In genomic region chr10:5291501-5292195, GRCh38 we compare ENCODE assay signal across 1 cellular context.
TF ChIP-seq lines count a peak whose summit lies in the region.

No MANE protein-coding gene starts in this region.

TF ChIP-seq in K562, 482 proteins besides CTCF, POLR2A, EP300 and RAD21 (continued from another document and continues in another):
- TF ChIP-seq CREB3 (tag; conservative IDR thresholded peaks at IDR 0.05; ENCODE audit: low read depth) (no peak), ZNF639 (CRISPR knock-in tag; conservative IDR thresholded peaks at IDR 0.05 in 1 of 2, IDR thresholded peaks at IDR 0.05 in 1 of 2) (peak in 1 of 2 experiments; percentile 72; a peak in 2 of 4 replicates), ZNF644 (tag; IDR thresholded peaks at IDR 0.05; ENCODE audit: low read depth) (peak; percentile 75), NFE2 (IDR thresholded peaks at IDR 0.05; ENCODE audit: low read depth) (peak; percentile 92), BACH1 (tag; IDR thresholded peaks at IDR 0.05) (peak; percentile 69; the same call in 1 of the 2 replicates), SAFB2 (IDR thresholded peaks at IDR 0.05; ENCODE audit: borderline replicate concordance, low read depth, low read length, severe bottlenecking) (no peak), ZNF175 (CRISPR knock-in tag; IDR thresholded peaks at IDR 0.05; ENCODE audit: low read depth) (peak; percentile 82; the same call in 1 of the 2 replicates), MEIS2 (IDR thresholded peaks at IDR 0.05; ENCODE audit: partially characterized antibody) (peak; percentile 11), ZNF592 (IDR thresholded peaks at IDR 0.05) (peak; percentile 94; the same call in 1 of the 2 replicates), NR2C1 (IDR thresholded peaks at IDR 0.05) (peak; percentile 69), NR2C1 (tag; IDR thresholded peaks at IDR 0.05) (peak; percentile 90), ATF3 (IDR thresholded peaks at IDR 0.05) (peak; percentile 80), ATF3 (CRISPR knock-in tag; conservative IDR thresholded peaks at IDR 0.05) (no peak), ETV5 (CRISPR knock-in tag; IDR thresholded peaks at IDR 0.05; ENCODE audit: low read depth) (peak; percentile 59; the same call in 1 of the 2 replicates), HINFP (tag; conservative IDR thresholded peaks at IDR 0.05; ENCODE audit: low read depth) (peak; percentile 65), JUND (IDR thresholded peaks at IDR 0.05; ENCODE audit: borderline replicate concordance, low read depth, low read length) (peak; percentile 82), JUND (tag; IDR thresholded peaks at IDR 0.05; ENCODE audit: borderline replicate concordance, low read depth, low read length) (peak; percentile 73; the same call in 2 of the 3 replicates), SMARCC2 (IDR thresholded peaks at IDR 0.05; ENCODE audit: low read depth) (0 out of 2 replicates have a peak, but pooled peaks have one; percentile 47), DMBX1 (CRISPR knock-in tag; IDR thresholded peaks at IDR 0.05; ENCODE audit: borderline replicate concordance) (0 out of 2 replicates have a peak, but pooled peaks have one; percentile 71), SMARCA4 (IDR thresholded peaks at IDR 0.05) (peak; percentile 76), ETV1 (tag; conservative IDR thresholded peaks at IDR 0.05; ENCODE audit: low read depth) (peak; percentile 60), ARID1B (IDR thresholded peaks at IDR 0.05) (peak; percentile 62; the same call in 1 of the 2 replicates), CBFA2T2 (conservative IDR thresholded peaks at IDR 0.05) (peak; percentile 40; the same call in 1 of the 2 replicates), ZBTB40 (IDR thresholded peaks at IDR 0.05) (0 out of 2 replicates have a peak, but pooled peaks have one; percentile 15), ZBTB40 (CRISPR knock-in tag; IDR thresholded peaks at IDR 0.05) (no peak), MLX (CRISPR knock-in tag; conservative IDR thresholded peaks at IDR 0.05) (no peak), SREBF2 (CRISPR knock-in tag; IDR thresholded peaks at IDR 0.05) (no peak), CEBPG (CRISPR knock-in tag; IDR thresholded peaks at IDR 0.05) (peak; percentile 65), CEBPG (tag; conservative IDR thresholded peaks at IDR 0.05 in 1 of 2, IDR thresholded peaks at IDR 0.05 in 1 of 2) (peak; percentile 75 to 89), MYBL2 (IDR thresholded peaks at IDR 0.05; ENCODE audit: low read depth) (peak; percentile 62; the same call in 1 of the 2 replicates), MYBL2 (CRISPR knock-in tag; IDR thresholded peaks at IDR 0.05; ENCODE audit: borderline replicate concordance) (no peak), FOSL1 (tag; conservative IDR thresholded peaks at IDR 0.05) (peak; percentile 90), ZNF316 (IDR thresholded peaks at IDR 0.05) (peak; percentile 89), HDAC3 (IDR thresholded peaks at IDR 0.05; ENCODE audit: borderline replicate concordance, partially characterized antibody) (peak; percentile 51), CHAMP1 (IDR thresholded peaks at IDR 0.05) (peak; percentile 72; the same call in 1 of the 2 replicates), MAFG (tag; conservative IDR thresholded peaks at IDR 0.05) (peak; percentile 97), NR2C2 (CRISPR knock-in tag; IDR thresholded peaks at IDR 0.05) (no peak), NR2C2 (tag; IDR thresholded peaks at IDR 0.05) (peak; percentile 84), NCOR1 (IDR thresholded peaks at IDR 0.05) (peak; percentile 51; the same call in 1 of the 2 replicates), HNRNPL (IDR thresholded peaks at IDR 0.05; ENCODE audit: low read depth, low read length) (no peak), TBP (optimal IDR thresholded peaks at IDR 0.05; ENCODE audit: low read depth, low read length) (no peak), TRIM28 (IDR thresholded peaks at IDR 0.05) (no peak; the same call in none of the 2 replicates), SMAD4 (CRISPR knock-in tag; conservative IDR thresholded peaks at IDR 0.05) (peak; percentile 82)
